In genomic region chr2:84126084-84126483, GRCh38 we compare ENCODE assay signal across 36 cellular contexts.
"Had no signal": no experiment of that assay in that cellular context is flagged by ENCODE, and none has a peak within 500 bp of the region (broad histone marks: within the 10 kb centered on the region; RNA-seq: fewer than 3 reads in every experiment).

No MANE protein-coding gene starts in this region.

- H3K27ac Mint-ChIP-seq: activated B cell treated with CpG ODN at 0.5 μM for 24 hours; activated CD4-positive, alpha-beta memory T cell treated with anti-CD3 and anti-CD28 coated beads for 36 hours; activated CD4-positive, alpha-beta T cell treated with anti-CD3 and anti-CD28 coated beads, Interleukin-2, amount 10 ng/mL, durations not matched to agents 24 days and 14 days; activated CD8-positive, alpha-beta T cell treated with anti-CD3 and anti-CD28 coated beads for 36 hours; activated naive CD4-positive, alpha-beta T cell treated with anti-CD3 and anti-CD28 coated beads for 36 hours; activated naive CD4-positive, alpha-beta T cell treated with anti-CD3 and anti-CD28 coated beads, Interleukin-2, amount 50 U/mL, for 72 hours; activated naive CD8-positive, alpha-beta T cell treated with anti-CD3 and anti-CD28 coated beads for 36 hours; activated T-cell treated with anti-CD3 and anti-CD28 coated beads, Interleukin-2, amount 50 U/mL, for 72 hours; activated T-helper 1 cell treated with anti-CD3 and anti-CD28 coated beads, Interleukin-12 subunit alpha, Interleukin-12 subunit beta, Interleukin-2, Interleukin-4 antibody, amounts not matched to agents 30 ng/mL and 10 ng/mL and 1 ng/mL, durations not matched to agents 14 hours and 24 hours and 36 hours; activated T-helper 17 cell treated with anti-CD3 and anti-CD28 coated beads, Interleukin-2, amount 50 U/mL, for 72 hours; T-helper 1 cell treated with Interleukin-12 subunit alpha and Interleukin-12 subunit beta and Interleukin-4 antibody, amounts not matched to agents 30 μg/mL and 1 μg/mL, for 36 hours; T-helper 2 cell treated with Interferon-gamma antibody and Interleukin-4, amounts not matched to agents 5 μg/mL and 100 μg/mL, for 36 hours had no signal

- H3K36me3 Mint-ChIP-seq: activated CD4-positive, alpha-beta memory T cell treated with anti-CD3 and anti-CD28 coated beads for 36 hours; activated naive CD4-positive, alpha-beta T cell treated with anti-CD3 and anti-CD28 coated beads, Interleukin-2, amount 50 U/mL, for 72 hours; activated naive CD8-positive, alpha-beta T cell treated with anti-CD3 and anti-CD28 coated beads for 36 hours; brain had no signal

- H3K9me3 ChIP-seq: adrenal gland, ascending aorta had no signal

- H3K4me1 Mint-ChIP-seq: activated B cell treated with CpG ODN at 0.5 μM for 24 hours; activated CD4-positive, alpha-beta T cell treated with anti-CD3 and anti-CD28 coated beads, Interleukin-2, amount 10 ng/mL, durations not matched to agents 24 days and 14 days; activated naive CD8-positive, alpha-beta T cell treated with anti-CD3 and anti-CD28 coated beads for 36 hours; activated T-helper 17 cell treated with anti-CD3 and anti-CD28 coated beads, Interleukin-2, amount 50 U/mL, for 72 hours; central memory CD8-positive, alpha-beta T cell had no signal

- H3K36me3 ChIP-seq: adrenal gland, ascending aorta, cardiac muscle cell had no signal

- H3K4me1 ChIP-seq: adrenal gland, ascending aorta had no signal

- H3K4me3 Mint-ChIP-seq: activated B cell treated with CpG ODN at 0.5 μM for 24 hours; activated CD4-positive, alpha-beta memory T cell treated with anti-CD3 and anti-CD28 coated beads for 36 hours; activated CD4-positive, alpha-beta T cell treated with anti-CD3 and anti-CD28 coated beads, Interleukin-2, amount 10 ng/mL, durations not matched to agents 24 days and 14 days; activated CD8-positive, alpha-beta T cell treated with anti-CD3 and anti-CD28 coated beads for 36 hours; activated naive CD4-positive, alpha-beta T cell treated with anti-CD3 and anti-CD28 coated beads for 36 hours; activated naive CD8-positive, alpha-beta T cell treated with anti-CD3 and anti-CD28 coated beads for 36 hours; activated T-cell treated with anti-CD3 and anti-CD28 coated beads, Interleukin-2, amount 50 U/mL, for 4 hours; activated T-cell treated with anti-CD3 and anti-CD28 coated beads, Interleukin-2, amount 50 U/mL, for 72 hours; activated T-helper 1 cell treated with anti-CD3 and anti-CD28 coated beads, Interleukin-12 subunit alpha, Interleukin-12 subunit beta, Interleukin-2, Interleukin-4 antibody, amounts not matched to agents 30 ng/mL and 10 ng/mL and 1 ng/mL, durations not matched to agents 14 hours and 24 hours and 36 hours; activated T-helper 17 cell treated with anti-CD3 and anti-CD28 coated beads, Interleukin-2, amount 50 U/mL, for 72 hours; brain; central memory CD8-positive, alpha-beta T cell; T-helper 1 cell treated with Interleukin-12 subunit alpha and Interleukin-12 subunit beta and Interleukin-4 antibody, amounts not matched to agents 30 μg/mL and 1 μg/mL, for 36 hours; T-helper 2 cell treated with Interferon-gamma antibody and Interleukin-4, amounts not matched to agents 5 μg/mL and 100 μg/mL, for 36 hours had no signal

- DNase-seq: activated B cell treated with CpG ODN at 0.5 μM for 24 hours; activated CD4-positive, alpha-beta memory T cell treated with anti-CD3 and anti-CD28 coated beads for 36 hours; activated CD4-positive, alpha-beta T cell treated with anti-CD3 and anti-CD28 coated beads for 4 hours; activated CD4-positive, alpha-beta T cell treated with anti-CD3 and anti-CD28 coated beads, Interleukin-2, amount 10 ng/mL, durations not matched to agents 24 days and 14 days; activated CD4-positive, alpha-beta T cell treated with anti-CD3 and anti-CD28 coated beads, Interleukin-2, amount 50 U/mL, for 1 hour; activated CD4-positive, alpha-beta T cell treated with anti-CD3 and anti-CD28 coated beads, Interleukin-2, amount 50 U/mL, for 4 hours; activated CD4-positive, CD25-positive, alpha-beta regulatory T cell treated with anti-CD3 and anti-CD28 coated beads, Interleukin-2, amount 50 U/mL, for 72 hours; activated CD8-positive, alpha-beta memory T cell treated with anti-CD3 and anti-CD28 coated beads, Interleukin-2, amount 50 U/mL, for 4 hours; activated CD8-positive, alpha-beta T cell treated with anti-CD3 and anti-CD28 coated beads for 36 hours; activated effector memory CD4-positive, alpha-beta T cell treated with anti-CD3 and anti-CD28 coated beads, Interleukin-2, amount 50 U/mL, for 16 hours; activated gamma-delta T cell treated with Interleukin-2 at 50 U/mL for 16 hours; activated naive CD4-positive, alpha-beta T cell; activated naive CD4-positive, alpha-beta T cell treated with anti-CD3 and anti-CD28 coated beads for 36 hours; activated naive CD4-positive, alpha-beta T cell treated with anti-CD3 and anti-CD28 coated beads, Interleukin-2, amount 50 U/mL, for 16 hours; activated naive CD8-positive, alpha-beta T cell treated with anti-CD3 and anti-CD28 coated beads for 36 hours; activated T-cell treated with anti-CD3 and anti-CD28 coated beads for 4 hours; activated T-cell treated with anti-CD3 and anti-CD28 coated beads, Interleukin-2, amount 50 U/mL, for 1 hour; activated T-cell treated with anti-CD3 and anti-CD28 coated beads, Interleukin-2, amount 50 U/mL, for 4 hours; activated T-cell treated with anti-CD3 and anti-CD28 coated beads, Interleukin-2, amount 50 U/mL, for 72 hours; adrenal gland; amniotic stem cell; caudate nucleus; cerebellar nuclear complex; T-helper 1 cell; T-helper 2 cell; T-helper 9 cell had no signal

- H3K27ac ChIP-seq: adrenal gland, ascending aorta, cardiac muscle cell, VCaP had no signal

- H3K27me3 ChIP-seq: adrenal gland, ascending aorta, cardiac muscle cell had no signal

- H3K9me3 Mint-ChIP-seq: activated CD4-positive, alpha-beta memory T cell treated with anti-CD3 and anti-CD28 coated beads for 36 hours; activated CD4-positive, alpha-beta T cell treated with anti-CD3 and anti-CD28 coated beads, Interleukin-2, amount 10 ng/mL, durations not matched to agents 24 days and 14 days; activated CD8-positive, alpha-beta T cell treated with anti-CD3 and anti-CD28 coated beads for 36 hours; activated naive CD4-positive, alpha-beta T cell treated with anti-CD3 and anti-CD28 coated beads for 36 hours; activated T-cell treated with anti-CD3 and anti-CD28 coated beads, Interleukin-2, amount 50 U/mL, for 4 hours; activated T-cell treated with anti-CD3 and anti-CD28 coated beads, Interleukin-2, amount 50 U/mL, for 72 hours; activated T-helper 1 cell treated with anti-CD3 and anti-CD28 coated beads, Interleukin-12 subunit alpha, Interleukin-12 subunit beta, Interleukin-2, Interleukin-4 antibody, amounts not matched to agents 30 ng/mL and 10 ng/mL and 1 ng/mL, durations not matched to agents 14 hours and 24 hours and 36 hours; activated T-helper 17 cell treated with anti-CD3 and anti-CD28 coated beads, Interleukin-2, amount 50 U/mL, for 72 hours; central memory CD8-positive, alpha-beta T cell; T-helper 2 cell treated with Interferon-gamma antibody and Interleukin-4, amounts not matched to agents 5 μg/mL and 100 μg/mL, for 36 hours had no signal

- H3K27me3 Mint-ChIP-seq: activated B cell treated with CpG ODN at 0.5 μM for 24 hours; activated CD4-positive, alpha-beta memory T cell treated with anti-CD3 and anti-CD28 coated beads for 36 hours; brain had no signal

- H3K4me3 ChIP-seq: adrenal gland, ascending aorta, cardiac muscle cell had no signal

- ATAC-seq: activated CD8-positive, alpha-beta T cell treated with anti-CD3 and anti-CD28 coated beads for 36 hours; activated naive CD4-positive, alpha-beta T cell treated with anti-CD3 and anti-CD28 coated beads, Interleukin-2, amount 50 U/mL, for 72 hours; activated T-cell treated with anti-CD3 and anti-CD28 coated beads, Interleukin-2, amount 50 U/mL, for 72 hours; activated T-helper 17 cell treated with anti-CD3 and anti-CD28 coated beads, Interleukin-2, amount 50 U/mL, for 72 hours had no signal
